ENCODE assay signal across 19 cellular contexts in the genomic region with DNA sequence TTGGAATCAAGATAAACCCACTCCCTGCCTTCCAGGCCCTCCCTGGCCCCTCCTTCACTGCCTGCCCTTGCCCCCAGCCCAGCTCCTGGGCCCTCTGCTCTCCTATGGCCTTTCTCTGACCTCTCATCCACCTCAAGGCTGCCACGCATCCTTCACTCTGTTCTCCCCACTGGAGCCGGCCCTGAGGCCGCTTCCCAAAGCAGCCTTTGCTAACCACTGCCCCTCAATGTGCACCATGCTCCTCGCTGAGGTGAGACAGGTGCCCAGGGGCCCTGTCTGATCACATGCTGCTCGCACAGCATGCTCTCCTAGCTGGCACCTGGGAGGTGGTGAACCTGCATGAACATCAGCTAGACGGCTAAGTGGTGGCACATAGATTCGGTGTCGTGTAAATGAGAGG.
DNase-seq lines count a peak whose midpoint lies in the region; ATAC-seq and TF ChIP-seq lines count a peak whose summit lies in the region.
"Had no signal": no experiment of that assay in that cellular context is flagged by ENCODE, and none has a peak within 500 bp of the region (broad histone marks: within the 10 kb centered on the region; RNA-seq: fewer than 3 reads in every experiment).

No MANE protein-coding gene starts in this region.

- H3K27ac Mint-ChIP-seq in H9 (no peak overlapping the region; a peak in 1 of 7 replicates), endothelial cell (ENCODE audit: unreplicated experiment) (peak overlapping the region; percentile 27)
- H3K27ac Mint-ChIP-seq: CD4-positive, alpha-beta T cell had no signal

- no peaks in the 10 kb centered on the region for H3K79me2 ChIP-seq in H9 (ENCODE audit: insufficient read depth, low read length)
- no peaks in the 10 kb centered on the region for H3K79me2 ChIP-seq in osteoblast (ENCODE audit: insufficient read depth, low read length)

- H3K4me2 ChIP-seq in H9 (ENCODE audit: insufficient read depth, insufficient read length, low read length), result no peak overlapping the region
- no peak overlapping the region for H3K4me2 ChIP-seq in osteoblast (ENCODE audit: insufficient read depth, low read length)

- TF ChIP-seq CTCF in GM10248 (IDR thresholded peaks at IDR 0.05; ENCODE audit: control extremely low read depth, extremely low read depth, low read depth, missing control alignments) (no peak), H9 (conservative IDR thresholded peaks at IDR 0.05) (no peak), endothelial cell (IDR thresholded peaks at IDR 0.05; ENCODE audit: unreplicated experiment) (no peak), osteoblast (IDR thresholded peaks at IDR 0.05; ENCODE audit: extremely low read depth, low read depth, low read length) (no peak)

- H2AFZ ChIP-seq in H9 (ENCODE audit: low read length) (no peak overlapping the region), osteoblast (ENCODE audit: low read length) (no peak overlapping the region)

- H3K4ac ChIP-seq in H9 (ENCODE audit: low read depth, low read length), result no peak overlapping the region

- H4K91ac ChIP-seq in H9 (ENCODE audit: insufficient read length, low read depth, low read length), result no peak overlapping the region

- H4K8ac ChIP-seq in H9 (replicated peaks; ENCODE audit: insufficient read length, low read depth, low read length), result no peak overlapping the region

- H3K27me3 ChIP-seq in H9 (ENCODE audit: insufficient read depth, low read length) (no peaks in the 10 kb centered on the region; the same call in 1 of the 2 replicates), osteoblast (ENCODE audit: insufficient read depth, low read length) (peaks cover 9% of the 10 kb centered on the region)
- H3K27me3 ChIP-seq: MG63 had no signal

- no peak overlapping the region for H4K5ac ChIP-seq in H9 (ENCODE audit: insufficient read length, low read depth, low read length)

- H3K9me3 Mint-ChIP-seq in H9, result peaks cover 0 to 2% of the 10 kb centered on the region in 2 experiments; a peak in 2 of 5 replicates
- H3K9me3 Mint-ChIP-seq in endothelial cell (ENCODE audit: unreplicated experiment), result no peaks in the 10 kb centered on the region
- H3K9me3 Mint-ChIP-seq: CD4-positive, alpha-beta T cell had no signal

- H2BK120ac ChIP-seq in H9 (ENCODE audit: low read depth, low read length, poor library complexity, severe bottlenecking), result no peak overlapping the region

- H3K4me3 Mint-ChIP-seq in H9 (no peak overlapping the region), endothelial cell (ENCODE audit: unreplicated experiment) (no peak overlapping the region)
- H3K4me3 Mint-ChIP-seq: CD4-positive, alpha-beta T cell had no signal

- no CpG with 5 or more reads among the region's 8 CpGs for WGBS in H9 (ENCODE audit: extremely low coverage, insufficient read length, low lambda C conversion rate)

- H3K27ac ChIP-seq in H9 (ENCODE audit: insufficient read length, low read depth, low read length) (no peak overlapping the region), osteoblast (ENCODE audit: low read depth, low read length) (no peak overlapping the region)

- no peak overlapping the region for H3K14ac ChIP-seq in H9 (ENCODE audit: insufficient read depth, low read length)

- H3K36me3 ChIP-seq in osteoblast (ENCODE audit: insufficient read depth, low read length), result no peaks in the 10 kb centered on the region
- H3K36me3 ChIP-seq: MG63 had no signal

- H3K9ac ChIP-seq in H9 (ENCODE audit: extremely low read depth, insufficient read length, low read length), result no peak overlapping the region

- H3K4me3 ChIP-seq in osteoblast (ENCODE audit: insufficient read depth, low read length), result no peak overlapping the region
- H3K4me3 ChIP-seq: MG63 had no signal

- H3K18ac ChIP-seq in H9 (ENCODE audit: insufficient read length, low read depth, low read length), result no peak overlapping the region

- peaks cover 4% of the 10 kb centered on the region for H3K23me2 ChIP-seq in H9 (ENCODE audit: insufficient read length, low read depth, low read length, poor library complexity, severe bottlenecking)

- H2BK20ac ChIP-seq in H9 (ENCODE audit: low read depth, low read length, poor library complexity, severe bottlenecking), result no peak overlapping the region

- H3K4me1 Mint-ChIP-seq in H9 (peaks cover 5 to 6% of the 10 kb centered on the region in 2 experiments; a peak in 3 of 4 replicates), endothelial cell (ENCODE audit: unreplicated experiment) (peaks cover 2% of the 10 kb centered on the region)

- DNase-seq in GM10248 (ENCODE audit: extremely low spot score) (peak; percentile 5), H9 (no peak), endothelial cell (ENCODE audit: low spot score) (no peak), osteoblast (ENCODE audit: insufficient read length, low spot score, missing footprints) (peak; percentile 66), HEK293T (ENCODE audit: extremely low spot score) (no peak), NCI-H1436 treated with DMSO at 0.1 percent for 48 hours (lab: John Stamatoyannopoulos, UW) (no peak)
- DNase-seq: CD4-positive, alpha-beta T cell; COR-L47; DMS79; H7; Kasumi-1; MG63; NCI-H1048; NCI-H1417 treated with DMSO at 0.1 percent for 48 hours; NCI-H187 treated with DMSO at 0.1 percent for 48 hours; NCI-H2107; NCI-H446 treated with DMSO at 0.1 percent for 48 hours had no signal

- H3K36me3 Mint-ChIP-seq in H9 (ENCODE audit: insufficient read depth in 1 of 3, low read depth in 3 of 3), result no peaks in the 10 kb centered on the region; a peak in 1 of 7 replicates
- H3K36me3 Mint-ChIP-seq in endothelial cell (ENCODE audit: low read depth, unreplicated experiment), result no peaks in the 10 kb centered on the region

- H3K27me3 Mint-ChIP-seq in H9 (ENCODE audit: low read depth), result peaks cover 35% of the 10 kb centered on the region
- peaks cover 25% of the 10 kb centered on the region for H3K27me3 Mint-ChIP-seq in endothelial cell (ENCODE audit: unreplicated experiment)

- no peak overlapping the region for H2BK15ac ChIP-seq in H9 (ENCODE audit: low read depth, low read length)

- no peak overlapping the region for H2AK5ac ChIP-seq in H9 (ENCODE audit: insufficient read length, low read length)

- H3K4me1 ChIP-seq in H9 (ENCODE audit: insufficient read depth, low read length), result no peaks in the 10 kb centered on the region
- H3K4me1 ChIP-seq in osteoblast (ENCODE audit: insufficient read depth, low read length), result no peaks in the 10 kb centered on the region

- POLR2A ChIA-PET in GM10248 (lab: Yijun Ruan, JAX) (no interaction called here), HEK293T (lab: Yijun Ruan, JAX) (no interaction called here)

- H3K23ac ChIP-seq in H9 (ENCODE audit: insufficient read length, low read depth, low read length), result peak overlapping the region; percentile 63

- no peak overlapping the region for H3K56ac ChIP-seq in H9 (ENCODE audit: insufficient read length, low read depth, low read length)

- ATAC-seq in HG03432 (IDR thresholded peaks at IDR 0.05; ENCODE audit: unreplicated experiment), result no peak
- ATAC-seq in HG03571 (IDR thresholded peaks at IDR 0.05; ENCODE audit: unreplicated experiment), result no peak

- H3K9me3 ChIP-seq in H9 (ENCODE audit: control insufficient read depth, low read depth, low read length), result no peaks in the 10 kb centered on the region
- no peaks in the 10 kb centered on the region for H3K9me3 ChIP-seq in osteoblast (ENCODE audit: low read depth, low read length)
- H3K9me3 ChIP-seq: MG63 had no signal

- no peaks in the 10 kb centered on the region for H3K79me1 ChIP-seq in H9 (ENCODE audit: insufficient read depth, low read depth, low read length, poor library complexity, severe bottlenecking)

- no peak overlapping the region for H2BK12ac ChIP-seq in H9 (ENCODE audit: insufficient read length, low read depth, low read length)

- H4K20me1 ChIP-seq in H9 (ENCODE audit: control insufficient read depth, insufficient read depth, insufficient read length) (no peaks in the 10 kb centered on the region), osteoblast (ENCODE audit: insufficient read depth, low read length) (no peaks in the 10 kb centered on the region)

- no peak overlapping the region for H2BK5ac ChIP-seq in H9 (ENCODE audit: insufficient read length, low read length)

- CTCF ChIA-PET in GM10248 (lab: Yijun Ruan, JAX), result no interaction called here
- CTCF ChIA-PET in HEK293T (lab: Yijun Ruan, JAX), result no interaction called here

- no peak overlapping the region for H3T11ph ChIP-seq in H9 (ENCODE audit: low read length)

TF ChIP-seq in HEK293T, 16 proteins besides CTCF, POLR2A, EP300 and RAD21:
- TF ChIP-seq SP1 (IDR thresholded peaks at IDR 0.05) (no peak), LEF1 (IDR thresholded peaks at IDR 0.05; ENCODE audit: borderline replicate concordance) (no peak), HDGF (IDR thresholded peaks at IDR 0.05; ENCODE audit: borderline replicate concordance) (no peak), TARDBP (IDR thresholded peaks at IDR 0.05) (no peak), FOXM1 (IDR thresholded peaks at IDR 0.05; ENCODE audit: borderline replicate concordance) (no peak), SUZ12 (IDR thresholded peaks at IDR 0.05) (no peak), CTBP1 (IDR thresholded peaks at IDR 0.05; ENCODE audit: borderline replicate concordance) (no peak), FOXA1 (IDR thresholded peaks at IDR 0.05) (no peak), NFRKB (IDR thresholded peaks at IDR 0.05) (no peak), L3MBTL2 (conservative IDR thresholded peaks at IDR 0.05) (no peak), ELF4 (IDR thresholded peaks at IDR 0.05) (no peak), BHLHE40 (IDR thresholded peaks at IDR 0.05; ENCODE audit: borderline replicate concordance) (no peak), FOXK2 (IDR thresholded peaks at IDR 0.05) (no peak), ARNT (IDR thresholded peaks at IDR 0.05) (no peak), ZNF384 (IDR thresholded peaks at IDR 0.05) (no peak)
- TF ChIP-seq, protein P1, sequence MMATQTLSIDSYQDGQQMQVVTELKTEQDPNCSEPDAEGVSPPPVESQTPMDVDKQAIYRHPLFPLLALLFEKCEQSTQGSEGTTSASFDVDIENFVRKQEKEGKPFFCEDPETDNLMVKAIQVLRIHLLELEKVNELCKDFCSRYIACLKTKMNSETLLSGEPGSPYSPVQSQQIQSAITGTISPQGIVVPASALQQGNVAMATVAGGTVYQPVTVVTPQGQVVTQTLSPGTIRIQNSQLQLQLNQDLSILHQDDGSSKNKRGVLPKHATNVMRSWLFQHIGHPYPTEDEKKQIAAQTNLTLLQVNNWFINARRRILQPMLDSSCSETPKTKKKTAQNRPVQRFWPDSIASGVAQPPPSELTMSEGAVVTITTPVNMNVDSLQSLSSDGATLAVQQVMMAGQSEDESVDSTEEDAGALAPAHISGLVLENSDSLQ (IDR thresholded peaks at IDR 0.05), result no peak

Comparison
In these comparisons a context has a peak if more than half of its experiments do, and no peak if none do; other contexts are left out.
1. DNase-seq: peak in GM10248 (single experiment) and osteoblast (single experiment); none in H9 (single experiment), endothelial cell (single experiment), HEK293T (single experiment) and NCI-H1436 treated with DMSO at 0.1 percent for 48 hours (single experiment).